ENCODE assay signal across 17 cellular contexts in genomic region chr1:84855168-84855567, GRCh38. TPM values are rescaled to one million over a fixed set of nuclear protein-coding genes. Genes with fewer than 3 reads are reported as not detected.
DNase-seq lines count a peak whose midpoint lies in the region; ATAC-seq and TF ChIP-seq lines count a peak whose summit lies in the region.
"Had no signal": no experiment of that assay in that cellular context is flagged by ENCODE, and none has a peak within 500 bp of the region (broad histone marks: within the 10 kb centered on the region; RNA-seq: fewer than 3 reads in every experiment).

No MANE protein-coding gene starts in this region.

- no peak for TF ChIP-seq CTCF in fibroblast of the aortic adventitia (IDR thresholded peaks at IDR 0.05; ENCODE audit: insufficient read depth, low read length)
- TF ChIP-seq CTCF in WTC11 (IDR thresholded peaks at IDR 0.05): no peak

- CTCF ChIA-PET in WTC11 (lab: Charles Lee): no interaction called here

- peaks cover 52% of the 10 kb centered on the region for H3K4me1 Mint-ChIP-seq in activated T-helper 1 cell treated with anti-CD3 and anti-CD28 coated beads, Interleukin-12 subunit alpha, Interleukin-12 subunit beta, Interleukin-2, Interleukin-4 antibody, amounts not matched to agents 30 ng/mL and 10 ng/mL and 1 ng/mL, durations not matched to agents 14 hours and 24 hours and 36 hours (ENCODE audit: low read depth)
- peaks cover 8% of the 10 kb centered on the region for H3K4me1 Mint-ChIP-seq in WTC11

- intact Hi-C loops in activated T-helper 1 cell treated with anti-CD3 and anti-CD28 coated beads, Interleukin-12 subunit alpha, Interleukin-12 subunit beta, Interleukin-2, Interleukin-4 antibody, amounts not matched to agents 30 ng/mL and 10 ng/mL and 1 ng/mL, durations not matched to agents 14 hours and 24 hours and 36 hours (cut with micrococcal nuclease): loop anchor here (2.0 kb wide), 2 partner anchors 20 to 142 kb away; partner anchors contain the start of gene MCOLN2
- intact Hi-C loops in sciatic nerve (cut with DNase I): no loop called here

- H3K4me2 ChIP-seq in BLaER1 treated with 17β-estradiol and CSF1 and Interleukin-3, amounts not matched to agents 10 nM and 100 nM: peak overlapping the region in 9 of 11 experiments; percentile 41 to 87 (median 75); a peak in 18 of 22 replicates

- peak; percentile 70 for DNase-seq in Daoy (ENCODE audit: low read depth)
- DNase-seq in activated T-helper 1 cell treated with anti-CD3 and anti-CD28 coated beads, Interleukin-12 subunit alpha, Interleukin-12 subunit beta, Interleukin-2, Interleukin-4 antibody, amounts not matched to agents 30 ng/mL and 10 ng/mL and 1 ng/mL, durations not matched to agents 14 hours and 24 hours and 36 hours (ENCODE audit: low spot score): no peak
- DNase-seq in fibroblast of the aortic adventitia (ENCODE audit: low read depth): peak; percentile 88
- DNase-seq in NCI-H1930 (lab: John Stamatoyannopoulos, UW): no peak
- no peak for DNase-seq in WTC11 (ENCODE audit: low spot score)
- DNase-seq in NCI-H1105 treated with DMSO at 0.1 percent for 48 hours (lab: John Stamatoyannopoulos, UW): no peak
- DNase-seq in sciatic nerve (ENCODE audit: low spot score): no peak
- DNase-seq: activated CD8-positive, alpha-beta memory T cell treated with anti-CD3 and anti-CD28 coated beads, Interleukin-2, amount 10 ng/mL, durations not matched to agents 7 days and 5 days; COR-L47; H7; Karpas-422; NCI-H187; NCI-H526 treated with DMSO at 0.1 percent for 48 hours; RPMI8226 had no signal

- no peak overlapping the region for H3K27ac Mint-ChIP-seq in activated T-helper 1 cell treated with anti-CD3 and anti-CD28 coated beads, Interleukin-12 subunit alpha, Interleukin-12 subunit beta, Interleukin-2, Interleukin-4 antibody, amounts not matched to agents 30 ng/mL and 10 ng/mL and 1 ng/mL, durations not matched to agents 14 hours and 24 hours and 36 hours
- no peak overlapping the region for H3K27ac Mint-ChIP-seq in WTC11
- H3K27ac Mint-ChIP-seq: memory B cell had no signal

- POLR2A ChIA-PET in WTC11 (lab: Charles Lee): no interaction called here

- H3K4me3 ChIP-seq in BLaER1 treated with 17β-estradiol and CSF1 and Interleukin-3, amounts not matched to agents 10 nM and 100 nM: no peak overlapping the region
- H3K4me3 ChIP-seq in fibroblast of the aortic adventitia (ENCODE audit: low read depth, low read length): no peak overlapping the region

- peak overlapping the region; percentile 12 for H3K4me3 Mint-ChIP-seq in activated T-helper 1 cell treated with anti-CD3 and anti-CD28 coated beads, Interleukin-12 subunit alpha, Interleukin-12 subunit beta, Interleukin-2, Interleukin-4 antibody, amounts not matched to agents 30 ng/mL and 10 ng/mL and 1 ng/mL, durations not matched to agents 14 hours and 24 hours and 36 hours
- H3K4me3 Mint-ChIP-seq in WTC11: no peak overlapping the region
- H3K4me3 Mint-ChIP-seq: activated CD8-positive, alpha-beta memory T cell treated with anti-CD3 and anti-CD28 coated beads, Interleukin-2, amount 10 ng/mL, durations not matched to agents 7 days and 5 days; memory B cell had no signal

- no peaks in the 10 kb centered on the region for H3K9me3 ChIP-seq in BLaER1 treated with 17β-estradiol and CSF1 and Interleukin-3, amounts not matched to agents 10 nM and 100 nM (replicated peaks in 1 of 11)
- H3K9me3 ChIP-seq: neutrophil had no signal

- H3K9ac ChIP-seq in BLaER1 treated with 17β-estradiol and CSF1 and Interleukin-3, amounts not matched to agents 10 nM and 100 nM: peak overlapping the region in 4 of 11 experiments; percentile 30 to 64 (median 46); a peak in 7 of 22 replicates

- peaks cover 16% of the 10 kb centered on the region for H3K36me3 Mint-ChIP-seq in activated T-helper 1 cell treated with anti-CD3 and anti-CD28 coated beads, Interleukin-12 subunit alpha, Interleukin-12 subunit beta, Interleukin-2, Interleukin-4 antibody, amounts not matched to agents 30 ng/mL and 10 ng/mL and 1 ng/mL, durations not matched to agents 14 hours and 24 hours and 36 hours (ENCODE audit: low read depth)
- H3K36me3 Mint-ChIP-seq in WTC11: peaks cover 14% of the 10 kb centered on the region
- H3K36me3 Mint-ChIP-seq: memory B cell had no signal

- peaks cover 3% of the 10 kb centered on the region for H3K9me3 Mint-ChIP-seq in activated T-helper 1 cell treated with anti-CD3 and anti-CD28 coated beads, Interleukin-12 subunit alpha, Interleukin-12 subunit beta, Interleukin-2, Interleukin-4 antibody, amounts not matched to agents 30 ng/mL and 10 ng/mL and 1 ng/mL, durations not matched to agents 14 hours and 24 hours and 36 hours
- H3K9me3 Mint-ChIP-seq in WTC11: no peaks in the 10 kb centered on the region
- H3K9me3 Mint-ChIP-seq: memory B cell had no signal

- no peaks in the 10 kb centered on the region for H4K20me1 ChIP-seq in BLaER1 treated with 17β-estradiol and CSF1 and Interleukin-3, amounts not matched to agents 10 nM and 100 nM

- peaks cover 1% of the 10 kb centered on the region for H3K27me3 Mint-ChIP-seq in activated T-helper 1 cell treated with anti-CD3 and anti-CD28 coated beads, Interleukin-12 subunit alpha, Interleukin-12 subunit beta, Interleukin-2, Interleukin-4 antibody, amounts not matched to agents 30 ng/mL and 10 ng/mL and 1 ng/mL, durations not matched to agents 14 hours and 24 hours and 36 hours (ENCODE audit: insufficient read depth)
- no peaks in the 10 kb centered on the region for H3K27me3 Mint-ChIP-seq in WTC11 (ENCODE audit: low read depth)
- H3K27me3 Mint-ChIP-seq: memory B cell had no signal

- peak overlapping the region in 9 of 11 experiments; percentile 69 to 94 (median 82); a peak in 18 of 22 replicates for H3K27ac ChIP-seq in BLaER1 treated with 17β-estradiol and CSF1 and Interleukin-3, amounts not matched to agents 10 nM and 100 nM
- H3K27ac ChIP-seq: neutrophil had no signal

- no peaks in the 10 kb centered on the region for H3K36me3 ChIP-seq in BLaER1 treated with 17β-estradiol and CSF1 and Interleukin-3, amounts not matched to agents 10 nM and 100 nM
- H3K36me3 ChIP-seq: neutrophil had no signal

- ATAC-seq in WTC11: no peak
- no peak for ATAC-seq in sciatic nerve

- H3K4me1 ChIP-seq in BLaER1 treated with 17β-estradiol and CSF1 and Interleukin-3, amounts not matched to agents 10 nM and 100 nM: peaks cover 10 to 59% (median 26%) of the 10 kb centered on the region in 10 experiments; a peak in 19 of 20 replicates

- H3K27me3 ChIP-seq in BLaER1 treated with 17β-estradiol and CSF1 and Interleukin-3, amounts not matched to agents 10 nM and 100 nM: no peaks in the 10 kb centered on the region
- H3K27me3 ChIP-seq: neutrophil had no signal

TF ChIP-seq in WTC11, 78 proteins besides CTCF, POLR2A, EP300 and RAD21 (continues in another document):
- TF ChIP-seq ATF3 (CRISPR knock-in tag; conservative IDR thresholded peaks at IDR 0.05) (no peak), ZNF317 (CRISPR knock-in tag; IDR thresholded peaks at IDR 0.05; ENCODE audit: borderline replicate concordance, low read depth) (no peak), ZNF396 (CRISPR knock-in tag; IDR thresholded peaks at IDR 0.05; ENCODE audit: borderline replicate concordance) (no peak), MXD4 (CRISPR knock-in tag; IDR thresholded peaks at IDR 0.05; ENCODE audit: borderline replicate concordance) (no peak), USF2 (CRISPR knock-in tag; IDR thresholded peaks at IDR 0.05) (no peak), EMX1 (CRISPR knock-in tag; IDR thresholded peaks at IDR 0.05) (no peak)
- TF ChIP-seq, protein P1, sequence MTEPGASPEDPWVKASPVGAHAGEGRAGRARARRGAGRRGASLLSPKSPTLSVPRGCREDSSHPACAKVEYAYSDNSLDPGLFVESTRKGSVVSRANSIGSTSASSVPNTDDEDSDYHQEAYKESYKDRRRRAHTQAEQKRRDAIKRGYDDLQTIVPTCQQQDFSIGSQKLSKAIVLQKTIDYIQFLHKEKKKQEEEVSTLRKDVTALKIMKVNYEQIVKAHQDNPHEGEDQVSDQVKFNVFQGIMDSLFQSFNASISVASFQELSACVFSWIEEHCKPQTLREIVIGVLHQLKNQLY (CRISPR knock-in tag; IDR thresholded peaks at IDR 0.05): no peak
- TF ChIP-seq, protein P2, sequence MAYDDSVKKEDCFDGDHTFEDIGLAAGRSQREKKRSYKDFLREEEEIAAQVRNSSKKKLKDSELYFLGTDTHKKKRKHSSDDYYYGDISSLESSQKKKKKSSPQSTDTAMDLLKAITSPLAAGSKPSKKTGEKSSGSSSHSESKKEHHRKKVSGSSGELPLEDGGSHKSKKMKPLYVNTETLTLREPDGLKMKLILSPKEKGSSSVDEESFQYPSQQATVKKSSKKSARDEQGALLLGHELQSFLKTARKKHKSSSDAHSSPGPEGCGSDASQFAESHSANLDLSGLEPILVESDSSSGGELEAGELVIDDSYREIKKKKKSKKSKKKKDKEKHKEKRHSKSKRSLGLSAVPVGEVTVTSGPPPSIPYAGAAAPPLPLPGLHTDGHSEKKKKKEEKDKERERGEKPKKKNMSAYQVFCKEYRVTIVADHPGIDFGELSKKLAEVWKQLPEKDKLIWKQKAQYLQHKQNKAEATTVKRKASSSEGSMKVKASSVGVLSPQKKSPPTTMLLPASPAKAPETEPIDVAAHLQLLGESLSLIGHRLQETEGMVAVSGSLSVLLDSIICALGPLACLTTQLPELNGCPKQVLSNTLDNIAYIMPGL (CRISPR knock-in tag; IDR thresholded peaks at IDR 0.05): no peak

RNA-seq across cellular contexts. Expression of gene LPAR3, which starts 37.8 kb away (rescaled TPM):
- total RNA-seq in Daoy (2014; rRNA removed; shearing (Covaris generic)): 0.91 and 1.4 TPM in 2 replicates
- 0.34 and 0.47 TPM in 2 replicates for total RNA-seq in activated T-helper 1 cell treated with anti-CD3 and anti-CD28 coated beads, Interleukin-12 subunit alpha, Interleukin-12 subunit beta, Interleukin-2, Interleukin-4 antibody, amounts not matched to agents 30 ng/mL and 10 ng/mL and 1 ng/mL, durations not matched to agents 14 hours and 24 hours and 36 hours
- total RNA-seq in fibroblast of the aortic adventitia (ENCODE audit: low replicate concordance) (1.8 and 3.6 TPM in 2 replicates), WTC11 (2021) (26.8 to 33.3 TPM (median 27.6 TPM) in 3 replicates), sciatic nerve (0.36 TPM)

Comparison
In these comparisons a context has a peak if more than half of its experiments do, and no peak if none do; other contexts are left out.
1. DNase-seq: peak in Daoy (single experiment) and fibroblast of the aortic adventitia (single experiment); none in activated T-helper 1 cell treated with anti-CD3 and anti-CD28 coated beads, Interleukin-12 subunit alpha, Interleukin-12 subunit beta, Interleukin-2, Interleukin-4 antibody, amounts not matched to agents 30 ng/mL and 10 ng/mL and 1 ng/mL, durations not matched to agents 14 hours and 24 hours and 36 hours (single experiment), NCI-H1930 (0 of 2), WTC11 (single experiment), NCI-H1105 treated with DMSO at 0.1 percent for 48 hours (single experiment) and sciatic nerve (single experiment).